In the genomic region with DNA sequence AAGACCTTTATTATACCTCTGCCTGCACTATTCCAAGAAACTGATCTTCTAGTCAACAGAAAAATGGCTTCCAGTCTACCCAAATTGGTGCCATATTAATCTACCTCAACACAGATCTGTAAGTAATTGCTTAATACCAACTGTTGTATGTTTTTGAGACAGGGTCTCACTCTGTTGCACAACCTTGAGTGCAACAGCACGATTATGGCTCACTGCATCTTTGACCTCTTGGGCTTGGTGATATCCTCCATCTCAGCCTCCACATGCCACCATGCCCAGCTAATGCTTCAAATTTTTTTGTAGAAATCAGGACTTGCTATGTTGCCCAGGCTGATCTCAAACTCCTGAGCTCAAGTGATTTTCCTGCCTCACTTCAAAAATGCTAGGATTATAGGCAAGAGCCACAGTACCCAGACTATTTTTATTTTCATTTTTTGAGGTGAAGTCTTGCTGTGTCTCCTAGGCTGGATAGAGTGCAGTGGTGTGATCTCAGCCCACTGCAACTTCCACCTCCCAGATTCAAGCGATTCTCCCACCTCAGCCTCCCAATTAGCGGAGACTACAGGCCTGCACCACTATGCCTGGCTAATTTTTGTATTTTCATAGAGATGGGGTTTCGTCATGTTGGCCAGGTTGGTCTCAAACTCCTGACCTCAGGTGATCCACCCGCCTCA, we compare ENCODE assay signal across 20 cellular contexts. TPM values are rescaled to one million over a fixed set of nuclear protein-coding genes. Genes with fewer than 3 reads are reported as not detected.
"Had no signal": no experiment of that assay in that cellular context is flagged by ENCODE, and none has a peak within 500 bp of the region (broad histone marks: within the 10 kb centered on the region; RNA-seq: fewer than 3 reads in every experiment).

No MANE protein-coding gene starts in this region.

- H3K9me3 ChIP-seq: prostate gland, upper lobe of right lung had no signal

- H3K27me3 ChIP-seq: heart left ventricle, upper lobe of right lung had no signal

- H3K4me3 Mint-ChIP-seq: activated CD4-positive, alpha-beta T cell treated with anti-CD3 and anti-CD28 coated beads for 36 hours; activated CD8-positive, alpha-beta T cell treated with anti-CD3 and anti-CD28 coated beads, Interleukin-2, amount 10 ng/mL, durations not matched to agents 7 days and 5 days; stimulated activated naive CD8-positive, alpha-beta T cell treated with anti-CD3 and anti-CD28 coated beads, Interleukin-15, Interleukin-2, amounts not matched to agents 100 ng/mL and 50 ng/mL, for 24 hours had no signal

- H3K27ac ChIP-seq: heart left ventricle, prostate gland, upper lobe of right lung, VCaP had no signal

- H3K27me3 Mint-ChIP-seq: activated CD4-positive, alpha-beta T cell treated with anti-CD3 and anti-CD28 coated beads for 36 hours; naive thymus-derived CD8-positive, alpha-beta T cell; stimulated activated naive CD8-positive, alpha-beta T cell treated with anti-CD3 and anti-CD28 coated beads, Interleukin-15, Interleukin-2, amounts not matched to agents 100 ng/mL and 50 ng/mL, for 24 hours; T-cell had no signal

- H3K36me3 ChIP-seq: prostate gland had no signal

- ATAC-seq: activated CD4-positive, alpha-beta T cell treated with anti-CD3 and anti-CD28 coated beads for 36 hours; activated CD8-positive, alpha-beta T cell treated with anti-CD3 and anti-CD28 coated beads, Interleukin-2, amount 10 ng/mL, durations not matched to agents 7 days and 5 days; heart left ventricle; naive thymus-derived CD8-positive, alpha-beta T cell; sciatic nerve; T-cell; upper lobe of right lung had no signal

- H3K27ac Mint-ChIP-seq: activated CD4-positive, alpha-beta T cell treated with anti-CD3 and anti-CD28 coated beads for 36 hours; activated CD8-positive, alpha-beta T cell treated with anti-CD3 and anti-CD28 coated beads, Interleukin-2, amount 10 ng/mL, durations not matched to agents 7 days and 5 days; T-cell had no signal

- DNase-seq: activated CD4-positive, alpha-beta T cell treated with anti-CD3 and anti-CD28 coated beads for 36 hours; activated CD8-positive, alpha-beta memory T cell treated with anti-CD3 and anti-CD28 coated beads, Interleukin-2, amount 50 U/mL, for 48 hours; activated CD8-positive, alpha-beta T cell treated with anti-CD3 and anti-CD28 coated beads, Interleukin-2, amount 10 ng/mL, durations not matched to agents 7 days and 5 days; activated naive CD4-positive, alpha-beta T cell treated with anti-CD3 and anti-CD28 coated beads, Interleukin-2, amount 50 U/mL, for 16 hours; aorta; foreskin melanocyte; heart left ventricle; naive thymus-derived CD8-positive, alpha-beta T cell; occipital lobe; stimulated activated CD4-positive, alpha-beta T cell treated with anti-CD3 and anti-CD28 coated beads, Interleukin-2, amount 100 ng/mL, for 24 hours; T-cell; upper lobe of right lung had no signal

- H3K4me3 ChIP-seq: heart left ventricle, prostate gland, upper lobe of right lung had no signal

RNA-seq across cellular contexts. Expression of a gene that starts 32.9 kb away (rescaled TPM):
- total RNA-seq: activated CD4-positive, alpha-beta T cell treated with anti-CD3 and anti-CD28 coated beads for 36 hours; activated CD8-positive, alpha-beta T cell treated with anti-CD3 and anti-CD28 coated beads, Interleukin-2, amount 10 ng/mL, durations not matched to agents 7 days and 5 days; aorta; bronchial epithelial cell; heart left ventricle; lung microvascular endothelial cell; mononuclear cell; naive thymus-derived CD8-positive, alpha-beta T cell; occipital lobe; prostate gland; sciatic nerve; T-cell; temporal lobe; upper lobe of right lung had no signal
- polyA plus RNA-seq: aorta; heart left ventricle; naive thymus-derived CD8-positive, alpha-beta T cell had no signal
